In the genomic region with DNA sequence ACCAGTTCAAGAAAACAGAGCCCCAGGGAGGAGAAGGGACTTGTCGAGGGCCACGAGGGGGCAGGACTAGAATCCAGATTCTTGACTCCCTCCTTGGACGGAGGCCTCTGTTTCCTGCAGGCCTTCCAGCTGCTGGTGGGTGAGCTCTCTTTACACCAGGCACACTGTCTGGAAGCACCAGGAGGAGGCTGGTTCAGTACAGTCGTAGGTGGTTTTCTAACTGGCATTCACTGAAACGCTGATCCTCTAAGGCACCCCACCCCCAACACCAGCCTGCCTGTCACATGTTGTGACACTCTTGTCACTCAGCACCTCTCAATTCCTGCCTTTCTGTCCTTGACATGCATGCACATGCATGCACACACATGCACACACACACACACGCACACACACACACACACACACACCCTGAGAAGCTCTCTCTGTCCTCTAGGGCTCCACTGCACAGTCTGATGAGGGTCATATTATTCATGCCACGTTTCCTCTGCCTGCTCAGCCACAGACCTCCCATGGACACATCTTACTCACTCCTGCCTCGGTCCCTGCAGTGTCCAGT, we compare ENCODE assay signal across 1 cellular context.
TF ChIP-seq lines count a peak whose summit lies in the region.

No MANE protein-coding gene starts in this region.

TF ChIP-seq in K562, 482 proteins besides CTCF, POLR2A, EP300 and RAD21:
- TF ChIP-seq, protein P1, sequence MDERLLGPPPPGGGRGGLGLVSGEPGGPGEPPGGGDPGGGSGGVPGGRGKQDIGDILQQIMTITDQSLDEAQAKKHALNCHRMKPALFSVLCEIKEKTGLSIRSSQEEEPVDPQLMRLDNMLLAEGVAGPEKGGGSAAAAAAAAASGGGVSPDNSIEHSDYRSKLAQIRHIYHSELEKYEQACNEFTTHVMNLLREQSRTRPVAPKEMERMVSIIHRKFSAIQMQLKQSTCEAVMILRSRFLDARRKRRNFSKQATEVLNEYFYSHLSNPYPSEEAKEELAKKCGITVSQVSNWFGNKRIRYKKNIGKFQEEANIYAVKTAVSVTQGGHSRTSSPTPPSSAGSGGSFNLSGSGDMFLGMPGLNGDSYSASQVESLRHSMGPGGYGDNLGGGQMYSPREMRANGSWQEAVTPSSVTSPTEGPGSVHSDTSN (CRISPR knock-in tag; IDR thresholded peaks at IDR 0.05; ENCODE audit: low read depth): no peak
- TF ChIP-seq, protein P1 (tag; conservative IDR thresholded peaks at IDR 0.05; ENCODE audit: low read depth): 0 out of 2 replicates have a peak, but pooled peaks have one; percentile 21
- peak; percentile 36 for TF ChIP-seq MEIS2 (IDR thresholded peaks at IDR 0.05; ENCODE audit: partially characterized antibody)
- TF ChIP-seq CSDE1 (IDR thresholded peaks at IDR 0.05): no peak
- TF ChIP-seq PKNOX1 (IDR thresholded peaks at IDR 0.05): peak; percentile 15; the same call in 1 of the 2 replicates
TF ChIP-seq in K562: peak in this region for 3.
